1 cellular context compared by ENCODE assay signal in genomic region chr11:67054851-67055523, GRCh38.
TF ChIP-seq lines count a peak whose summit lies in the region.

No MANE protein-coding gene starts in this region.

TF ChIP-seq in HepG2, 621 proteins besides CTCF, POLR2A, EP300 and RAD21 (continued from another document):
- TF ChIP-seq PAXIP1 (CRISPR knock-in tag; conservative IDR thresholded peaks at IDR 0.05) = peak; percentile 68
- TF ChIP-seq ZNF317 (CRISPR knock-in tag; IDR thresholded peaks at IDR 0.05) = 0 out of 2 replicates have a peak, but pooled peaks have one; percentile 59
- no peak for TF ChIP-seq ZNF326 (CRISPR knock-in tag; IDR thresholded peaks at IDR 0.05; ENCODE audit: borderline replicate concordance)
- 0 out of 2 replicates have a peak, but pooled peaks have one; percentile 33 for TF ChIP-seq DNMT3B (CRISPR knock-in tag; conservative IDR thresholded peaks at IDR 0.05)
- peak; percentile 15; the same call in 1 of the 2 replicates for TF ChIP-seq YEATS2 (CRISPR knock-in tag; IDR thresholded peaks at IDR 0.05; ENCODE audit: borderline replicate concordance)
- no peak for TF ChIP-seq ZKSCAN5 (CRISPR knock-in tag; IDR thresholded peaks at IDR 0.05)
- no peak for TF ChIP-seq SRSF4 (IDR thresholded peaks at IDR 0.05; ENCODE audit: low read depth, low read length, poor library complexity, severe bottlenecking)
- TF ChIP-seq DR1 (CRISPR knock-in tag; IDR thresholded peaks at IDR 0.05) = no peak
- peak; percentile 87 for TF ChIP-seq FOXP4 (CRISPR knock-in tag; IDR thresholded peaks at IDR 0.05)
- no peak for TF ChIP-seq BCLAF1 (IDR thresholded peaks at IDR 0.05)
- TF ChIP-seq MNT (IDR thresholded peaks at IDR 0.05) = peak; percentile 94
- 0 out of 2 replicates have a peak, but pooled peaks have one; percentile 9 for TF ChIP-seq ZNF605 (CRISPR knock-in tag; IDR thresholded peaks at IDR 0.05)
- TF ChIP-seq RXRB (CRISPR knock-in tag; IDR thresholded peaks at IDR 0.05; ENCODE audit: borderline replicate concordance) = peak; percentile 65; the same call in 1 of the 2 replicates
- TF ChIP-seq TBX2 (CRISPR knock-in tag; IDR thresholded peaks at IDR 0.05; ENCODE audit: borderline replicate concordance) = peak; percentile 88
- TF ChIP-seq AFF4 (CRISPR knock-in tag; IDR thresholded peaks at IDR 0.05) = no peak
- TF ChIP-seq SIN3A (IDR thresholded peaks at IDR 0.05; ENCODE audit: borderline replicate concordance, low read depth, low read length) = peak; percentile 92
- TF ChIP-seq SAP130 (CRISPR knock-in tag; IDR thresholded peaks at IDR 0.05; ENCODE audit: low read depth) = peak; percentile 99
- TF ChIP-seq U2AF2 (IDR thresholded peaks at IDR 0.05; ENCODE audit: low read depth, low read length) = no peak
- no peak for TF ChIP-seq ZNF343 (CRISPR knock-in tag; IDR thresholded peaks at IDR 0.05)
- TF ChIP-seq ZNF468 (CRISPR knock-in tag; IDR thresholded peaks at IDR 0.05) = no peak
- 0 out of 2 replicates have a peak, but pooled peaks have one; percentile 34 for TF ChIP-seq REL (CRISPR knock-in tag; conservative IDR thresholded peaks at IDR 0.05)
- TF ChIP-seq SP5 (CRISPR knock-in tag; IDR thresholded peaks at IDR 0.05; ENCODE audit: borderline replicate concordance, low read depth) = peak; percentile 40
- TF ChIP-seq CBX5 (CRISPR knock-in tag; IDR thresholded peaks at IDR 0.05; ENCODE audit: borderline replicate concordance) = peak; percentile 48
- peak; percentile 43; the same call in 1 of the 2 replicates for TF ChIP-seq ZNF280D (CRISPR knock-in tag; IDR thresholded peaks at IDR 0.05)
- peak in 1 of 2 experiments; percentile 83; a peak in 1 of 4 replicates for TF ChIP-seq KLF16 (CRISPR knock-in tag; IDR thresholded peaks at IDR 0.05)
- TF ChIP-seq ZNF629 (CRISPR knock-in tag; conservative IDR thresholded peaks at IDR 0.05) = peak; percentile 100
